ENCODE assay signal across 23 cellular contexts in genomic region chr5:161093105-161093504, GRCh38.
"Had no signal": no experiment of that assay in that cellular context is flagged by ENCODE, and none has a peak within 500 bp of the region (broad histone marks: within the 10 kb centered on the region; RNA-seq: fewer than 3 reads in every experiment).

No MANE protein-coding gene starts in this region.

- DNase-seq: activated CD4-positive, alpha-beta T cell treated with anti-CD3 and anti-CD28 coated beads for 36 hours; activated CD4-positive, alpha-beta T cell treated with anti-CD3 and anti-CD28 coated beads, Interleukin-2, amount 50 U/mL, for 48 hours; activated gamma-delta T cell; adrenal gland; dorsolateral prefrontal cortex; heart right ventricle; kidney glomerular epithelial cell; left ventricle myocardium inferior; mammary epithelial cell; naive B cell; ovary; right lobe of liver; stimulated activated CD8-positive, alpha-beta memory T cell treated with anti-CD3 and anti-CD28 coated beads, Interleukin-4, amount 100 ng/mL, for 48 hours; stimulated activated naive CD4-positive, alpha-beta T cell treated with Interleukin-2 at 50 U/mL for 16 hours; thyroid gland had no signal

- FAIRE-seq: TTC549, urothelium cell line had no signal

- H3K27me3 Mint-ChIP-seq: activated CD4-positive, alpha-beta T cell treated with anti-CD3 and anti-CD28 coated beads for 36 hours; naive B cell had no signal

- H3K36me3 ChIP-seq: adrenal gland, cardiac muscle cell, gastroesophageal sphincter, heart right ventricle, left ventricle myocardium inferior, ovary, right lobe of liver, thyroid gland had no signal

- H3K4me1 ChIP-seq: adrenal gland, gastroesophageal sphincter, heart right ventricle, left ventricle myocardium inferior, right lobe of liver, thyroid gland had no signal

- H3K36me3 Mint-ChIP-seq: activated naive CD4-positive, alpha-beta T cell treated with anti-CD3 and anti-CD28 coated beads, Interleukin-2, amount 50 U/mL, for 72 hours; WTC11 had no signal

- H3K4me3 Mint-ChIP-seq: activated CD4-positive, alpha-beta T cell treated with anti-CD3 and anti-CD28 coated beads for 36 hours; naive B cell; T-helper 2 cell treated with Interferon-gamma antibody and Interleukin-4, amounts not matched to agents 5 μg/mL and 100 μg/mL, for 36 hours; WTC11 had no signal

- H3K27ac ChIP-seq: adrenal gland, cardiac muscle cell, epithelial cell of prostate, gastroesophageal sphincter, heart right ventricle, left ventricle myocardium inferior, ovary, right lobe of liver, thyroid gland had no signal

- H3K4me1 Mint-ChIP-seq: activated CD4-positive, alpha-beta T cell treated with anti-CD3 and anti-CD28 coated beads for 36 hours; naive B cell; WTC11 had no signal

- H3K4me3 ChIP-seq: adrenal gland, cardiac muscle cell, dorsolateral prefrontal cortex, gastroesophageal sphincter, heart right ventricle, left ventricle myocardium inferior, ovary, right lobe of liver, thyroid gland had no signal

- H3K27me3 ChIP-seq: adrenal gland, cardiac muscle cell, dorsolateral prefrontal cortex, ovary, right lobe of liver, thyroid gland had no signal

- H3K27ac Mint-ChIP-seq: activated CD4-positive, alpha-beta T cell treated with anti-CD3 and anti-CD28 coated beads for 36 hours; activated naive CD4-positive, alpha-beta T cell treated with anti-CD3 and anti-CD28 coated beads, Interleukin-2, amount 50 U/mL, for 72 hours; naive B cell; T-helper 2 cell treated with Interferon-gamma antibody and Interleukin-4, amounts not matched to agents 5 μg/mL and 100 μg/mL, for 36 hours; WTC11 had no signal

- H3K9me3 Mint-ChIP-seq: T-helper 2 cell treated with Interferon-gamma antibody and Interleukin-4, amounts not matched to agents 5 μg/mL and 100 μg/mL, for 36 hours had no signal

- H3K9me3 ChIP-seq: adrenal gland, gastroesophageal sphincter, left ventricle myocardium inferior, ovary, right lobe of liver, thyroid gland had no signal

- ATAC-seq: activated CD4-positive, alpha-beta T cell treated with anti-CD3 and anti-CD28 coated beads for 36 hours; activated naive CD4-positive, alpha-beta T cell treated with anti-CD3 and anti-CD28 coated beads, Interleukin-2, amount 50 U/mL, for 72 hours; gastroesophageal sphincter; heart right ventricle; right lobe of liver; WTC11 had no signal
